ENCODE assay signal across 9 cellular contexts in genomic region chr5:103111458-103111857, GRCh38. TPM values are rescaled to one million over a fixed set of nuclear protein-coding genes. Genes with fewer than 3 reads are reported as not detected.
DNase-seq lines count a peak whose midpoint lies in the region; ATAC-seq and TF ChIP-seq lines count a peak whose summit lies in the region.
"Had no signal": no experiment of that assay in that cellular context is flagged by ENCODE, and none has a peak within 500 bp of the region (broad histone marks: within the 10 kb centered on the region; RNA-seq: fewer than 3 reads in every experiment).

No MANE protein-coding gene starts in this region.

- H3K4me3 Mint-ChIP-seq in CD8-positive, alpha-beta memory T cell: peak overlapping the region; percentile 23 to 76 (median 63)

- H3K4me3 ChIP-seq in CD8-positive, alpha-beta memory T cell (ENCODE audit: low read length): no peak overlapping the region
- H3K4me3 ChIP-seq in mucosa of descending colon: no peak overlapping the region

- no peak for TF ChIP-seq CTCF in mucosa of descending colon (IDR thresholded peaks at IDR 0.05)
- no peak for TF ChIP-seq CTCF in GM20000 (IDR thresholded peaks at IDR 0.05; ENCODE audit: extremely low read depth, missing control alignments)

- no peaks in the 10 kb centered on the region for H3K27me3 Mint-ChIP-seq in CD8-positive, alpha-beta memory T cell

- H3K9me3 Mint-ChIP-seq in CD8-positive, alpha-beta memory T cell: peaks cover 0 to 2% (median 0%) of the 10 kb centered on the region in 5 donors

- CTCF ChIA-PET in CD8-positive, alpha-beta memory T cell (lab: Charles Lee): interaction anchor here (1.2 kb wide), 1 partner anchor 8 kb away, joined by 3 read pairs; the partner anchor contains the start of genes GIN1 and PPIP5K2

- DNase-seq in CD8-positive, alpha-beta memory T cell: peak in 2 of 5 donors; percentile 55 to 68
- peak; percentile 47 for DNase-seq in KG1 (lab: John Stamatoyannopoulos, UW)
- peak; percentile 12 for DNase-seq in UCSD-AML1 (lab: John Stamatoyannopoulos, UW; ENCODE audit: unreplicated experiment)
- DNase-seq in mucosa of descending colon: peak in 1 of 3 donors; percentile 23
- DNase-seq in NCI-H128 (lab: John Stamatoyannopoulos, UW; ENCODE audit: unreplicated experiment): no peak
- no peak for DNase-seq in dedifferentiated amniotic fluid mesenchymal stem cell (ENCODE audit: extremely low spot score)
- DNase-seq in GM20000 (ENCODE audit: low spot score): no peak
- DNase-seq: NCI-H2107 had no signal

- peak overlapping the region; percentile 12 to 98 (median 82) for H3K27ac Mint-ChIP-seq in CD8-positive, alpha-beta memory T cell

- H3K36me3 ChIP-seq in CD8-positive, alpha-beta memory T cell (ENCODE audit: insufficient read depth, low read length): no peaks in the 10 kb centered on the region
- H3K36me3 ChIP-seq in mucosa of descending colon (ENCODE audit: low read depth): no peaks in the 10 kb centered on the region

- no peaks in the 10 kb centered on the region for H3K9me3 ChIP-seq in CD8-positive, alpha-beta memory T cell (ENCODE audit: low read length)
- H3K9me3 ChIP-seq in mucosa of descending colon: no peaks in the 10 kb centered on the region

- peaks cover 32 to 59% (median 53%) of the 10 kb centered on the region in 3 donors for H3K4me1 Mint-ChIP-seq in CD8-positive, alpha-beta memory T cell

- peaks cover 7 to 16% (median 7%) of the 10 kb centered on the region in 3 donors for H3K36me3 Mint-ChIP-seq in CD8-positive, alpha-beta memory T cell

- H3K27me3 ChIP-seq in CD8-positive, alpha-beta memory T cell (ENCODE audit: insufficient read depth, low read length, poor library complexity, severe bottlenecking): no peaks in the 10 kb centered on the region

- H3K27ac ChIP-seq in CD8-positive, alpha-beta memory T cell (ENCODE audit: low read depth, low read length): no peak overlapping the region

- POLR2A ChIA-PET in CD8-positive, alpha-beta memory T cell (lab: Charles Lee): interaction anchor here (1.5 kb wide), 1 partner anchor 9 kb away, joined by 11 read pairs; the partner anchor contains the start of genes GIN1 and PPIP5K2

- intact Hi-C loops in mucosa of descending colon (cut with DNase I, micrococcal nuclease): no loop called here

- H3K4me1 ChIP-seq in CD8-positive, alpha-beta memory T cell (ENCODE audit: insufficient read depth, low read length): peaks cover 26% of the 10 kb centered on the region
- no peaks in the 10 kb centered on the region for H3K4me1 ChIP-seq in mucosa of descending colon (ENCODE audit: low read depth)

- ATAC-seq in mucosa of descending colon (peak; percentile 65), GM18867 (IDR thresholded peaks at IDR 0.05; ENCODE audit: unreplicated experiment) (no peak)

RNA-seq across cellular contexts. Expression of gene GIN1, which starts 8.5 kb away (rescaled TPM):
- total RNA-seq in CD8-positive, alpha-beta memory T cell: 1 to 10 TPM; 8.6 to 9.3 TPM
- polyA plus RNA-seq in CD8-positive, alpha-beta memory T cell: 10.4 TPM
- total RNA-seq in mucosa of descending colon: 1 to 10 TPM; 6.7 to 9.1 (median 6.9) TPM

RNA-seq across cellular contexts. Expression of gene PPIP5K2, which starts 8.6 kb away (rescaled TPM):
- total RNA-seq in CD8-positive, alpha-beta memory T cell: 10 to 100 TPM; 55.7 to 63.6 TPM
- 22.9 TPM for polyA plus RNA-seq in CD8-positive, alpha-beta memory T cell
- 10 to 100 TPM; 59.0 to 90.6 (median 77.6) TPM for total RNA-seq in mucosa of descending colon

Comparison
In these comparisons a context has a peak if more than half of its experiments do, and no peak if none do; other contexts are left out.
1. DNase-seq: peak in KG1 (single experiment) and UCSD-AML1 (single experiment); none in NCI-H128 (single experiment), dedifferentiated amniotic fluid mesenchymal stem cell (single experiment) and GM20000 (single experiment).